1 cellular context compared by ENCODE assay signal in the genomic region with DNA sequence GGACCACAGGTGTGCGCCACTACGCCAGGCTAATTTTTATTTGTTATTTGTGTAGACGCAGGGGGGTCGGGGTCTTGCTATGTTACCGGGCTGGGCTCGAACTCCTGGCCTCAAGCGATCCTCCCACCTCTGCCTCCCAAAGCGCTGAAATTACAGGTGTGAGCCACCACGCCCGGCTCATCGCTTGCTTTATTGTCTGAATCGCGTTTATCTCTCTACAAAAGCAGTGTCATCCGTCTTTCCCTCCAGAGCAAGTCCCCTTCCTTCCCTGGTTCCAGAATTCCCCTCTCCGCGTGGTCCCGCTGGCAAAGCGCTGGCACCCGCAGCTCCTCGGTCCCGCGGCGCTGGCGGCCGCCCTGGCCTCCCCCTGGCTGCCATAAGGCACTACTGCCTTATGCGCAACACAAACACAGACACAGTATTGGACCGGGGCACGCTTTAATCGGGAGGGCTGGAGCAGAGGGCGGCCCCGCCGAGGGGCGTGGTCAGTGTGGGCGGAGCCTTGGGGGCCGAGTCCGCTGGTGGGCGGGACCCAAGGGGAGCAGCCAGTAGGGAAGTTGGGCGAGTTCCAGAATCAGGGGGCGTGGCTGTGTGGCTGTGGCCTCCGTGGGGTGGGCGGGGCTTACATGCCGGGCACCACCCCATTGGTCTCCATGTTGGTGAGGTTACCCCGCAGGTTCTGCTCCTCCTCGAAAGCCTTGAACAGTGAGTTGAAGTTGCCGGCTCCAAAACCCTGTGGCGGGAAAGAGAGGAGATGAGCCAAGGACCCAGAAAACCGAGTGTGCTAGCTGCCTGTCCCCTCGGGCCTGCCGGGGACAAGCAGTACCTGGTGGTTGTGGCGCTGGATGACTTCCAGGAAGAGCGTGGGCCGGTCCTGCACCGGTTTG.
TF ChIP-seq lines count a peak whose summit lies in the region.

No MANE protein-coding gene starts in this region.

TF ChIP-seq in HEK293, 187 proteins besides CTCF, POLR2A, EP300 and RAD21 (continued from another document):
- peak; percentile 67; the same call in 1 of the 2 replicates for TF ChIP-seq ZEB2 (tag by site-specific recombination; IDR thresholded peaks at IDR 0.05)
- no peak for TF ChIP-seq ZFP41 (tag by site-specific recombination; IDR thresholded peaks at IDR 0.05; ENCODE audit: borderline replicate concordance)
- TF ChIP-seq, protein P1, sequence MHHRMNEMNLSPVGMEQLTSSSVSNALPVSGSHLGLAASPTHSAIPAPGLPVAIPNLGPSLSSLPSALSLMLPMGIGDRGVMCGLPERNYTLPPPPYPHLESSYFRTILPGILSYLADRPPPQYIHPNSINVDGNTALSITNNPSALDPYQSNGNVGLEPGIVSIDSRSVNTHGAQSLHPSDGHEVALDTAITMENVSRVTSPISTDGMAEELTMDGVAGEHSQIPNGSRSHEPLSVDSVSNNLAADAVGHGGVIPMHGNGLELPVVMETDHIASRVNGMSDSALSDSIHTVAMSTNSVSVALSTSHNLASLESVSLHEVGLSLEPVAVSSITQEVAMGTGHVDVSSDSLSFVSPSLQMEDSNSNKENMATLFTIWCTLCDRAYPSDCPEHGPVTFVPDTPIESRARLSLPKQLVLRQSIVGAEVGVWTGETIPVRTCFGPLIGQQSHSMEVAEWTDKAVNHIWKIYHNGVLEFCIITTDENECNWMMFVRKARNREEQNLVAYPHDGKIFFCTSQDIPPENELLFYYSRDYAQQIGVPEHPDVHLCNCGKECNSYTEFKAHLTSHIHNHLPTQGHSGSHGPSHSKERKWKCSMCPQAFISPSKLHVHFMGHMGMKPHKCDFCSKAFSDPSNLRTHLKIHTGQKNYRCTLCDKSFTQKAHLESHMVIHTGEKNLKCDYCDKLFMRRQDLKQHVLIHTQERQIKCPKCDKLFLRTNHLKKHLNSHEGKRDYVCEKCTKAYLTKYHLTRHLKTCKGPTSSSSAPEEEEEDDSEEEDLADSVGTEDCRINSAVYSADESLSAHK (tag by site-specific recombination; IDR thresholded peaks at IDR 0.05) = 0 out of 2 replicates have a peak, but pooled peaks have one; percentile 12
- TF ChIP-seq ZNF561 (tag by site-specific recombination; IDR thresholded peaks at IDR 0.05; ENCODE audit: borderline replicate concordance) = peak; percentile 40; the same call in 1 of the 2 replicates
- peak; percentile 56; the same call in 1 of the 2 replicates for TF ChIP-seq ZNF2 (tag by site-specific recombination; IDR thresholded peaks at IDR 0.05)
- TF ChIP-seq, protein P2, sequence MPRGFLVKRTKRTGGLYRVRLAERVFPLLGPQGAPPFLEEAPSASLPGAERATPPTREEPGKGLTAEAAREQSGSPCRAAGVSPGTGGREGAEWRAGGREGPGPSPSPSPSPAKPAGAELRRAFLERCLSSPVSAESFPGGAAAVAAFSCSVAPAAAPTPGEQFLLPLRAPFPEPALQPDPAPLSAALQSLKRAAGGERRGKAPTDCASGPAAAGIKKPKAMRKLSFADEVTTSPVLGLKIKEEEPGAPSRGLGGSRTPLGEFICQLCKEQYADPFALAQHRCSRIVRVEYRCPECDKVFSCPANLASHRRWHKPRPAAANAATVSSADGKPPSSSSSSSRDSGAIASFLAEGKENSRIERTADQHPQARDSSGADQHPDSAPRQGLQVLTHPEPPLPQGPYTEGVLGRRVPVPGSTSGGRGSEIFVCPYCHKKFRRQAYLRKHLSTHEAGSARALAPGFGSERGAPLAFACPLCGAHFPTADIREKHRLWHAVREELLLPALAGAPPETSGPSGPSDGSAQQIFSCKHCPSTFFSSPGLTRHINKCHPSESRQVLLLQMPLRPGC (tag by site-specific recombination; IDR thresholded peaks at IDR 0.05) = peak; percentile 42; the same call in 1 of the 2 replicates
- 0 out of 2 replicates have a peak, but pooled peaks have one; percentile 21 for TF ChIP-seq ZNF629 (tag by site-specific recombination; IDR thresholded peaks at IDR 0.05)
- TF ChIP-seq SP3 (tag by site-specific recombination; IDR thresholded peaks at IDR 0.05) = peak; percentile 99
- TF ChIP-seq EGR2 (tag by site-specific recombination; IDR thresholded peaks at IDR 0.05; ENCODE audit: low read depth) = peak; percentile 86
- TF ChIP-seq, protein P3, sequence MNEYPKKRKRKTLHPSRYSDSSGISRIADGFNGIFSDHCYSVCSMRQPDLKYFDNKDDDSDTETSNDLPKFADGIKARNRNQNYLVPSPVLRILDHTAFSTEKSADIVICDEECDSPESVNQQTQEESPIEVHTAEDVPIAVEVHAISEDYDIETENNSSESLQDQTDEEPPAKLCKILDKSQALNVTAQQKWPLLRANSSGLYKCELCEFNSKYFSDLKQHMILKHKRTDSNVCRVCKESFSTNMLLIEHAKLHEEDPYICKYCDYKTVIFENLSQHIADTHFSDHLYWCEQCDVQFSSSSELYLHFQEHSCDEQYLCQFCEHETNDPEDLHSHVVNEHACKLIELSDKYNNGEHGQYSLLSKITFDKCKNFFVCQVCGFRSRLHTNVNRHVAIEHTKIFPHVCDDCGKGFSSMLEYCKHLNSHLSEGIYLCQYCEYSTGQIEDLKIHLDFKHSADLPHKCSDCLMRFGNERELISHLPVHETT (tag by site-specific recombination; IDR thresholded peaks at IDR 0.05) = 0 out of 2 replicates have a peak, but pooled peaks have one; percentile 16
- TF ChIP-seq, protein P4, sequence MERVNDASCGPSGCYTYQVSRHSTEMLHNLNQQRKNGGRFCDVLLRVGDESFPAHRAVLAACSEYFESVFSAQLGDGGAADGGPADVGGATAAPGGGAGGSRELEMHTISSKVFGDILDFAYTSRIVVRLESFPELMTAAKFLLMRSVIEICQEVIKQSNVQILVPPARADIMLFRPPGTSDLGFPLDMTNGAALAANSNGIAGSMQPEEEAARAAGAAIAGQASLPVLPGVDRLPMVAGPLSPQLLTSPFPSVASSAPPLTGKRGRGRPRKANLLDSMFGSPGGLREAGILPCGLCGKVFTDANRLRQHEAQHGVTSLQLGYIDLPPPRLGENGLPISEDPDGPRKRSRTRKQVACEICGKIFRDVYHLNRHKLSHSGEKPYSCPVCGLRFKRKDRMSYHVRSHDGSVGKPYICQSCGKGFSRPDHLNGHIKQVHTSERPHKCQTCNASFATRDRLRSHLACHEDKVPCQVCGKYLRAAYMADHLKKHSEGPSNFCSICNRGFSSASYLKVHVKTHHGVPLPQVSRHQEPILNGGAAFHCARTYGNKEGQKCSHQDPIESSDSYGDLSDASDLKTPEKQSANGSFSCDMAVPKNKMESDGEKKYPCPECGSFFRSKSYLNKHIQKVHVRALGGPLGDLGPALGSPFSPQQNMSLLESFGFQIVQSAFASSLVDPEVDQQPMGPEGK (tag by site-specific recombination; IDR thresholded peaks at IDR 0.05) = peak; percentile 77; the same call in 1 of the 2 replicates
- TF ChIP-seq KLF16 (tag by site-specific recombination; IDR thresholded peaks at IDR 0.05) = peak; percentile 96
- TF ChIP-seq ZFHX2 (tag by site-specific recombination; conservative IDR thresholded peaks at IDR 0.05) = peak; percentile 87
- TF ChIP-seq, protein P5, sequence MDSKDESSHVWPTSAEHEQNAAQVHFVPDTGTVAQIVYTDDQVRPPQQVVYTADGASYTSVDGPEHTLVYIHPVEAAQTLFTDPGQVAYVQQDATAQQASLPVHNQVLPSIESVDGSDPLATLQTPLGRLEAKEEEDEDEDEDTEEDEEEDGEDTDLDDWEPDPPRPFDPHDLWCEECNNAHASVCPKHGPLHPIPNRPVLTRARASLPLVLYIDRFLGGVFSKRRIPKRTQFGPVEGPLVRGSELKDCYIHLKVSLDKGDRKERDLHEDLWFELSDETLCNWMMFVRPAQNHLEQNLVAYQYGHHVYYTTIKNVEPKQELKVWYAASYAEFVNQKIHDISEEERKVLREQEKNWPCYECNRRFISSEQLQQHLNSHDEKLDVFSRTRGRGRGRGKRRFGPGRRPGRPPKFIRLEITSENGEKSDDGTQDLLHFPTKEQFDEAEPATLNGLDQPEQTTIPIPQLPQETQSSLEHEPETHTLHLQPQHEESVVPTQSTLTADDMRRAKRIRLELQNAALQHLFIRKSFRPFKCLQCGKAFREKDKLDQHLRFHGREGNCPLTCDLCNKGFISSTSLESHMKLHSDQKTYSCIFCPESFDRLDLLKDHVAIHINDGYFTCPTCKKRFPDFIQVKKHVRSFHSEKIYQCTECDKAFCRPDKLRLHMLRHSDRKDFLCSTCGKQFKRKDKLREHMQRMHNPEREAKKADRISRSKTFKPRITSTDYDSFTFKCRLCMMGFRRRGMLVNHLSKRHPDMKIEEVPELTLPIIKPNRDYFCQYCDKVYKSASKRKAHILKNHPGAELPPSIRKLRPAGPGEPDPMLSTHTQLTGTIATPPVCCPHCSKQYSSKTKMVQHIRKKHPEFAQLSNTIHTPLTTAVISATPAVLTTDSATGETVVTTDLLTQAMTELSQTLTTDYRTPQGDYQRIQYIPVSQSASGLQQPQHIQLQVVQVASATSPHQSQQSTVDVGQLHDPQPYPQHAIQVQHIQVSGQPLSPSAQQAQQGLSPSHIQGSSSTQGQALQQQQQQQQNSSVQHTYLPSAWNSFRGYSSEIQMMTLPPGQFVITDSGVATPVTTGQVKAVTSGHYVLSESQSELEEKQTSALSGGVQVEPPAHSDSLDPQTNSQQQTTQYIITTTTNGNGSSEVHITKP (tag by site-specific recombination; IDR thresholded peaks at IDR 0.05) = peak; percentile 43
- peak; percentile 98 for TF ChIP-seq SP2 (tag by site-specific recombination; IDR thresholded peaks at IDR 0.05)
- TF ChIP-seq ZBTB20 (tag by site-specific recombination; IDR thresholded peaks at IDR 0.05) = peak; percentile 48; the same call in 1 of the 2 replicates
- TF ChIP-seq ZNF335 (tag by site-specific recombination; conservative IDR thresholded peaks at IDR 0.05) = peak; percentile 92
- TF ChIP-seq ZXDB (tag by site-specific recombination; IDR thresholded peaks at IDR 0.05) = 0 out of 2 replicates have a peak, but pooled peaks have one; percentile 7
- no peak for TF ChIP-seq ZNF223 (tag by site-specific recombination; IDR thresholded peaks at IDR 0.05)
- TF ChIP-seq ZBTB1 (tag by site-specific recombination; IDR thresholded peaks at IDR 0.05) = no peak
- TF ChIP-seq ZBTB17 (tag by site-specific recombination; IDR thresholded peaks at IDR 0.05) = peak; percentile 64
- 0 out of 2 replicates have a peak, but pooled peaks have one; percentile 20 for TF ChIP-seq ZNF10 (tag by site-specific recombination; IDR thresholded peaks at IDR 0.05)
- no peak for TF ChIP-seq ZNF311 (tag by site-specific recombination; IDR thresholded peaks at IDR 0.05; ENCODE audit: borderline replicate concordance)
- no peak for TF ChIP-seq ZNF394 (tag by site-specific recombination; IDR thresholded peaks at IDR 0.05; ENCODE audit: borderline replicate concordance)
- TF ChIP-seq KLF9 (tag by site-specific recombination; IDR thresholded peaks at IDR 0.05; ENCODE audit: low read depth) = peak; percentile 100
- peak; percentile 69; the same call in 1 of the 2 replicates for TF ChIP-seq SCRT1 (tag by site-specific recombination; IDR thresholded peaks at IDR 0.05; ENCODE audit: borderline replicate concordance)
- TF ChIP-seq ZNF600 (tag by site-specific recombination; IDR thresholded peaks at IDR 0.05) = peak; percentile 93
- TF ChIP-seq, protein P6, sequence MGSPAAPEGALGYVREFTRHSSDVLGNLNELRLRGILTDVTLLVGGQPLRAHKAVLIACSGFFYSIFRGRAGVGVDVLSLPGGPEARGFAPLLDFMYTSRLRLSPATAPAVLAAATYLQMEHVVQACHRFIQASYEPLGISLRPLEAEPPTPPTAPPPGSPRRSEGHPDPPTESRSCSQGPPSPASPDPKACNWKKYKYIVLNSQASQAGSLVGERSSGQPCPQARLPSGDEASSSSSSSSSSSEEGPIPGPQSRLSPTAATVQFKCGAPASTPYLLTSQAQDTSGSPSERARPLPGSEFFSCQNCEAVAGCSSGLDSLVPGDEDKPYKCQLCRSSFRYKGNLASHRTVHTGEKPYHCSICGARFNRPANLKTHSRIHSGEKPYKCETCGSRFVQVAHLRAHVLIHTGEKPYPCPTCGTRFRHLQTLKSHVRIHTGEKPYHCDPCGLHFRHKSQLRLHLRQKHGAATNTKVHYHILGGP (tag by site-specific recombination; IDR thresholded peaks at IDR 0.05) = peak; percentile 58; the same call in 1 of the 2 replicates
- TF ChIP-seq, protein P7, sequence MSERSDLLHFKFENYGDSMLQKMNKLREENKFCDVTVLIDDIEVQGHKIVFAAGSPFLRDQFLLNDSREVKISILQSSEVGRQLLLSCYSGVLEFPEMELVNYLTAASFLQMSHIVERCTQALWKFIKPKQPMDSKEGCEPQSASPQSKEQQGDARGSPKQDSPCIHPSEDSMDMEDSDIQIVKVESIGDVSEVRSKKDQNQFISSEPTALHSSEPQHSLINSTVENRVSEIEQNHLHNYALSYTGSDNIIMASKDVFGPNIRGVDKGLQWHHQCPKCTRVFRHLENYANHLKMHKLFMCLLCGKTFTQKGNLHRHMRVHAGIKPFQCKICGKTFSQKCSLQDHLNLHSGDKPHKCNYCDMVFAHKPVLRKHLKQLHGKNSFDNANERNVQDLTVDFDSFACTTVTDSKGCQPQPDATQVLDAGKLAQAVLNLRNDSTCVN (tag by site-specific recombination; optimal IDR thresholded peaks at IDR 0.05) = peak; percentile 89
- no peak for TF ChIP-seq ZNF266 (tag by site-specific recombination; IDR thresholded peaks at IDR 0.05; ENCODE audit: low read depth)
- TF ChIP-seq KLF8 (tag by site-specific recombination; IDR thresholded peaks at IDR 0.05) = peak; percentile 98
- TF ChIP-seq, protein P8, sequence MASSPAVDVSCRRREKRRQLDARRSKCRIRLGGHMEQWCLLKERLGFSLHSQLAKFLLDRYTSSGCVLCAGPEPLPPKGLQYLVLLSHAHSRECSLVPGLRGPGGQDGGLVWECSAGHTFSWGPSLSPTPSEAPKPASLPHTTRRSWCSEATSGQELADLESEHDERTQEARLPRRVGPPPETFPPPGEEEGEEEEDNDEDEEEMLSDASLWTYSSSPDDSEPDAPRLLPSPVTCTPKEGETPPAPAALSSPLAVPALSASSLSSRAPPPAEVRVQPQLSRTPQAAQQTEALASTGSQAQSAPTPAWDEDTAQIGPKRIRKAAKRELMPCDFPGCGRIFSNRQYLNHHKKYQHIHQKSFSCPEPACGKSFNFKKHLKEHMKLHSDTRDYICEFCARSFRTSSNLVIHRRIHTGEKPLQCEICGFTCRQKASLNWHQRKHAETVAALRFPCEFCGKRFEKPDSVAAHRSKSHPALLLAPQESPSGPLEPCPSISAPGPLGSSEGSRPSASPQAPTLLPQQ (tag by site-specific recombination; IDR thresholded peaks at IDR 0.05) = peak; percentile 11
- TF ChIP-seq ZIC2 (tag by site-specific recombination; IDR thresholded peaks at IDR 0.05) = peak; percentile 92
- TF ChIP-seq ZNF324 (tag by site-specific recombination; IDR thresholded peaks at IDR 0.05) = peak; percentile 44; the same call in 1 of the 2 replicates
- TF ChIP-seq, protein P9, sequence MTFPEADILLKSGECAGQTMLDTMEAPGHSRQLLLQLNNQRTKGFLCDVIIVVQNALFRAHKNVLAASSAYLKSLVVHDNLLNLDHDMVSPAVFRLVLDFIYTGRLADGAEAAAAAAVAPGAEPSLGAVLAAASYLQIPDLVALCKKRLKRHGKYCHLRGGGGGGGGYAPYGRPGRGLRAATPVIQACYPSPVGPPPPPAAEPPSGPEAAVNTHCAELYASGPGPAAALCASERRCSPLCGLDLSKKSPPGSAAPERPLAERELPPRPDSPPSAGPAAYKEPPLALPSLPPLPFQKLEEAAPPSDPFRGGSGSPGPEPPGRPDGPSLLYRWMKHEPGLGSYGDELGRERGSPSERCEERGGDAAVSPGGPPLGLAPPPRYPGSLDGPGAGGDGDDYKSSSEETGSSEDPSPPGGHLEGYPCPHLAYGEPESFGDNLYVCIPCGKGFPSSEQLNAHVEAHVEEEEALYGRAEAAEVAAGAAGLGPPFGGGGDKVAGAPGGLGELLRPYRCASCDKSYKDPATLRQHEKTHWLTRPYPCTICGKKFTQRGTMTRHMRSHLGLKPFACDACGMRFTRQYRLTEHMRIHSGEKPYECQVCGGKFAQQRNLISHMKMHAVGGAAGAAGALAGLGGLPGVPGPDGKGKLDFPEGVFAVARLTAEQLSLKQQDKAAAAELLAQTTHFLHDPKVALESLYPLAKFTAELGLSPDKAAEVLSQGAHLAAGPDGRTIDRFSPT (tag by site-specific recombination; IDR thresholded peaks at IDR 0.05) = peak; percentile 95
